In the genomic region with DNA sequence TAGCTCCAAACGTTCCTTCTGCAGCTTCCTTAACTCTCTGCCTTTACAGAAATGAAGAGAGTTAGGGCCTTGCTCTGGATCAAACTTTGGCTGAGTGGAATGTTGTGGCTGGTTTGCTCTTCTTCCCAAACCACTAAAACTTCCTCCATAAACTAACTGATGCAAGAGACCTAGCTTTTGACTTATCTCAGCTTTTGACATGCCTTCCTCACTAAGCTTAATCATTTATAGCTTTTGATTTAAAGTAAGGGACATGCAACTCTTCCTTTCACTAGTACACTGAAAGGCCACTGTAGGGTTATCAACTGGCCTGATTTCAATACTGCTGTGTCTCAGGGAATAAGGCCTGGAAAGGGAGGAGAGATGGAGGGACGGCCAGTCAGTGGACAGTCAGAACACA, we compare ENCODE assay signal across 19 cellular contexts. TPM values are rescaled to one million over a fixed set of nuclear protein-coding genes. Genes with fewer than 3 reads are reported as not detected.
DNase-seq lines count a peak whose midpoint lies in the region; ATAC-seq and TF ChIP-seq lines count a peak whose summit lies in the region.
"Had no signal": no experiment of that assay in that cellular context is flagged by ENCODE, and none has a peak within 500 bp of the region (broad histone marks: within the 10 kb centered on the region; RNA-seq: fewer than 3 reads in every experiment).

No MANE protein-coding gene starts in this region.

- no peak overlapping the region for H2AFZ ChIP-seq in fibroblast of lung (ENCODE audit: low read length)

- H3K9ac ChIP-seq in fibroblast of lung (ENCODE audit: insufficient read depth, low read length): no peak overlapping the region
- no peak overlapping the region for H3K9ac ChIP-seq in rectal smooth muscle tissue (ENCODE audit: low read length)

- H3K4me1 ChIP-seq in Panc1 (ENCODE audit: control insufficient read depth, insufficient read depth, low read length) (peaks cover 10% of the 10 kb centered on the region), fibroblast of lung (ENCODE audit: control insufficient read depth, extremely low read depth, insufficient read depth, low read length) (peaks cover 41% of the 10 kb centered on the region), rectal smooth muscle tissue (ENCODE audit: control insufficient read depth, insufficient read depth, low read length) (peaks cover 37% of the 10 kb centered on the region), ovary (ENCODE audit: insufficient read depth) (peaks cover 35% of the 10 kb centered on the region)
- H3K4me1 ChIP-seq: breast epithelium had no signal

- H3K4me2 ChIP-seq in fibroblast of lung (ENCODE audit: extremely low read depth, insufficient read depth, low read length): no peak overlapping the region

- H4K20me1 ChIP-seq in fibroblast of lung (ENCODE audit: control insufficient read depth, extremely low read depth, insufficient read depth, low read length): peaks cover 1% of the 10 kb centered on the region

- DNase-seq in AG20443 (ENCODE audit: low spot score) (peak; percentile 40), Panc1 (ENCODE audit: low read depth, low spot score) (no peak), fibroblast of lung (ENCODE audit: low read depth in 2 of 2) (peak in 1 of 2 donors; percentile 84), NCI-H1436 (lab: John Stamatoyannopoulos, UW) (no peak), ecto neural progenitor cell (ENCODE audit: low spot score) (no peak), ovary (no peak)
- DNase-seq: activated CD4-positive, alpha-beta T cell treated with anti-CD3 and anti-CD28 coated beads, Interleukin-2, amount 10 ng/mL, durations not matched to agents 24 days and 14 days; activated T-cell treated with anti-CD3 and anti-CD28 coated beads, Interleukin-2, amount 50 U/mL, for 1 hour; left ventricle myocardium superior; MM.1S; naive thymus-derived CD4-positive, alpha-beta T cell; NCI-H2029; NCI-H526; stimulated activated naive CD8-positive, alpha-beta T cell treated with anti-CD3 and anti-CD28 coated beads, Interleukin-15, amount 100 ng/mL, for 72 hours had no signal

- CTCF ChIA-PET in Panc1 (lab: Charles Lee): interaction anchor here (1.0 kb wide), 1 partner anchor 12 kb away, joined by 4 read pairs; no protein-coding TSS in a partner anchor

- intact Hi-C loops in Panc1 (cut with micrococcal nuclease; ENCODE audit: unreplicated experiment): no loop called here
- intact Hi-C loops in ovary (cut with DNase I): no loop called here

- H3K27ac ChIP-seq in Panc1 (ENCODE audit: low read length): peak overlapping the region; percentile 48; the same call in 1 of the 2 replicates
- peak overlapping the region; percentile 79 for H3K27ac ChIP-seq in fibroblast of lung (ENCODE audit: insufficient read depth, low read length)
- peak overlapping the region; percentile 87 for H3K27ac ChIP-seq in rectal smooth muscle tissue (ENCODE audit: low read depth, low read length)
- H3K27ac ChIP-seq in ovary: no peak overlapping the region
- H3K27ac ChIP-seq: breast epithelium, prostate gland had no signal

- H3K4me3 ChIP-seq in Panc1 (ENCODE audit: low read depth in 2 of 2, low read length in 2 of 2) (no peak overlapping the region), fibroblast of lung (replicated peaks in 1 of 4; ENCODE audit: control extremely low read depth in 1 of 4, insufficient read depth in 1 of 4, low read depth in 3 of 4, low read length in 4 of 4) (no peak overlapping the region), rectal smooth muscle tissue (ENCODE audit: low read length) (no peak overlapping the region), ovary (no peak overlapping the region)
- H3K4me3 ChIP-seq: breast epithelium, prostate gland had no signal

- peaks cover 81% of the 10 kb centered on the region for H3K79me2 ChIP-seq in fibroblast of lung (ENCODE audit: control insufficient read depth, insufficient read depth, low read length)

- TF ChIP-seq EP300 in ovary (IDR thresholded peaks at IDR 0.05): no peak

- no peak for ATAC-seq in Panc1
- ATAC-seq in GM21619 (IDR thresholded peaks at IDR 0.05; ENCODE audit: unreplicated experiment): no peak
- ATAC-seq: left ventricle myocardium superior; naive thymus-derived CD4-positive, alpha-beta T cell; stimulated activated naive CD8-positive, alpha-beta T cell treated with anti-CD3 and anti-CD28 coated beads, Interleukin-15, amount 100 ng/mL, for 72 hours had no signal

- H3K36me3 ChIP-seq in Panc1 (ENCODE audit: control insufficient read depth, insufficient read depth, low read length) (no peaks in the 10 kb centered on the region), fibroblast of lung (ENCODE audit: control insufficient read depth, insufficient read depth, low read length) (peaks cover 2% of the 10 kb centered on the region), rectal smooth muscle tissue (ENCODE audit: control insufficient read depth, insufficient read depth, low read length) (no peaks in the 10 kb centered on the region), ovary (no peaks in the 10 kb centered on the region)
- H3K36me3 ChIP-seq: breast epithelium, prostate gland had no signal

- no peaks in the 10 kb centered on the region; the same call in 1 of the 2 replicates for H3K9me3 ChIP-seq in Panc1 (ENCODE audit: control insufficient read depth, insufficient read depth, low read depth, low read length)
- H3K9me3 ChIP-seq in fibroblast of lung (ENCODE audit: control insufficient read depth, insufficient read depth, low read depth, low read length): no peaks in the 10 kb centered on the region
- no peaks in the 10 kb centered on the region for H3K9me3 ChIP-seq in ovary
- H3K9me3 ChIP-seq: prostate gland had no signal

- TF ChIP-seq POLR2A in ovary (IDR thresholded peaks at IDR 0.05): no peak

- POLR2A ChIA-PET in Panc1 (lab: Charles Lee): no interaction called here

- in situ Hi-C loops in Panc1 (cut with HindIII; ENCODE audit: low pct_unique_long_range_greater_than_20kb, low sequenced_read_pairs): no loop called here

- WGBS in ovary, 3 donors: 60 to 73% (median 65%) methylated on average over 2 of the region's 2 CpGs

- H3K27me3 ChIP-seq in Panc1 (ENCODE audit: control insufficient read depth, insufficient read depth, low read length) (no peaks in the 10 kb centered on the region), fibroblast of lung (ENCODE audit: control insufficient read depth, insufficient read depth, low read length) (no peaks in the 10 kb centered on the region), rectal smooth muscle tissue (ENCODE audit: control insufficient read depth, insufficient read depth, low read length) (no peaks in the 10 kb centered on the region), ovary (no peaks in the 10 kb centered on the region)
- H3K27me3 ChIP-seq: breast epithelium had no signal

- TF ChIP-seq CTCF in Panc1 (IDR thresholded peaks at IDR 0.05): no peak
- TF ChIP-seq CTCF in fibroblast of lung (conservative IDR thresholded peaks at IDR 0.05 in 1 of 2, IDR thresholded peaks at IDR 0.05 in 1 of 2; ENCODE audit: low read depth in 1 of 2, low read length in 2 of 2): no peak
- no peak for TF ChIP-seq CTCF in ovary (IDR thresholded peaks at IDR 0.05)

- no TSS peak for BruUV-seq in Panc1 (replicated peaks; lab: Mats Ljungman, UMichigan)

RNA-seq across cellular contexts. Expression of gene PXDN, which starts 8.3 kb away (rescaled TPM):
- 2.5 TPM for total RNA-seq in Panc1 (2021; ENCODE audit: unreplicated experiment)
- polyA plus RNA-seq in Panc1 (2012; ENCODE audit: insufficient read length): 4.5 TPM
- total RNA-seq in fibroblast of lung: 111 and 153 TPM in 2 replicates
- 160 and 298 TPM in 2 replicates for polyA plus RNA-seq in fibroblast of lung
- 135 and 343 TPM in 2 replicates for polyA plus RNA-seq in fibroblast of lung (2012)
- polyA minus RNA-seq in fibroblast of lung (ENCODE audit: low replicate concordance): 231 and 511 TPM in 2 replicates
- 10 to 100 TPM; 36.0 to 73.3 (median 54.5) TPM for total RNA-seq in ovary
- 100 to 1,000 TPM in 1 of 2 donors, 10 to 100 TPM in 1; 39.2 to 116 TPM for polyA plus RNA-seq in ovary
- total RNA-seq: OCI-LY7 had no signal

Comparison
In these comparisons a context has a peak if more than half of its experiments do, and no peak if none do; other contexts are left out.
1. H3K27ac ChIP-seq: peak in Panc1 (single experiment), fibroblast of lung (single experiment) and rectal smooth muscle tissue (single experiment); none in ovary (0 of 2).
2. RNA of gene PXDN, which starts 8.3 kb away (total RNA-seq): 111 to 153 TPM in fibroblast of lung and 36.0 to 73.3 TPM in ovary; 2.5 TPM in Panc1 (single experiment); every median in the first group is over 10 times any median in the second.